In genomic region chr21:33302796-33303195, GRCh38 we compare ENCODE assay signal across 21 cellular contexts. TPM values are rescaled to one million over a fixed set of nuclear protein-coding genes. Genes with fewer than 3 reads are reported as not detected.
A peak's percentile ranks its signal among the peaks of the same experiment; 100 is the strongest.
DNase-seq lines count a peak whose midpoint lies in the region; ATAC-seq and TF ChIP-seq lines count a peak whose summit lies in the region.
"Had no signal": no experiment of that assay in that cellular context is flagged by ENCODE, and none has a peak within 500 bp of the region (broad histone marks: within the 10 kb centered on the region; RNA-seq: fewer than 3 reads in every experiment).

No MANE protein-coding gene starts in this region.

- H3K27ac Mint-ChIP-seq in WTC11, result no peak overlapping the region
- H3K27ac Mint-ChIP-seq in naive B cell, result peak overlapping the region in 4 of 6 donors; percentile 23 to 76 (median 59)

- ATAC-seq in WTC11 (peak; percentile 90), naive B cell (ENCODE audit: low read depth in 2 of 2) (no peak)
- ATAC-seq: activated naive CD4-positive, alpha-beta T cell treated with anti-CD3 and anti-CD28 coated beads, Interleukin-2, amount 50 U/mL, for 72 hours; left lobe of liver; Right ventricle myocardium inferior had no signal

- no peak overlapping the region for H3K4me3 Mint-ChIP-seq in WTC11
- H3K4me3 Mint-ChIP-seq in naive B cell, result peak overlapping the region in 1 of 8 donors; percentile 82
- H3K4me3 Mint-ChIP-seq: CD4-positive, alpha-beta memory T cell; central memory CD8-positive, alpha-beta T cell had no signal

- peak overlapping the region; percentile 90 for H3K27ac ChIP-seq in C4-2B
- H3K27ac ChIP-seq: epithelial cell of prostate had no signal

- TF ChIP-seq CTCF in C4-2B (conservative IDR thresholded peaks at IDR 0.05) (no peak; the same call in 1 of the 2 replicates), WTC11 (IDR thresholded peaks at IDR 0.05) (no peak)

- POLR2A ChIA-PET in WTC11 (lab: Charles Lee), result no interaction called here

- H3K27me3 Mint-ChIP-seq in WTC11 (ENCODE audit: low read depth) (no peaks in the 10 kb centered on the region), naive B cell (no peaks in the 10 kb centered on the region)
- H3K27me3 Mint-ChIP-seq: CD4-positive, alpha-beta memory T cell; central memory CD8-positive, alpha-beta T cell had no signal

- H3K36me3 Mint-ChIP-seq in WTC11 (no peaks in the 10 kb centered on the region), naive B cell (no peaks in the 10 kb centered on the region)

- peak; percentile 30 for DNase-seq in HuH-7 (ENCODE audit: low spot score)
- peak; percentile 42 for DNase-seq in WTC11 (ENCODE audit: low spot score)
- DNase-seq in naive B cell, result no peak
- no peak for DNase-seq in NCI-H2171 (lab: John Stamatoyannopoulos, UW)
- no peak for DNase-seq in RPMI8226
- DNase-seq in OCI-M2 (lab: John Stamatoyannopoulos, UW; ENCODE audit: unreplicated experiment), result no peak
- DNase-seq in NCI-H128 (lab: John Stamatoyannopoulos, UW; ENCODE audit: unreplicated experiment), result no peak
- DNase-seq: CD4-positive, alpha-beta memory T cell; DMS53; NCI-H1417; NCI-H510A treated with DMSO at 0.1 percent for 48 hours; NK-92 treated with Interleukin-12 subunit alpha and Interleukin-12 subunit beta, amount 100 ng/mL, for 24 hours; posterior cingulate gyrus; substantia nigra; SW 1271 had no signal

- H3K4me1 Mint-ChIP-seq in WTC11, result peaks cover 8% of the 10 kb centered on the region
- H3K4me1 Mint-ChIP-seq in naive B cell, result peaks cover 51 to 73% (median 69%) of the 10 kb centered on the region in 3 donors

- CTCF ChIA-PET in WTC11 (lab: Charles Lee), result interaction anchor here (0.5 to 1.4 kb wide), 9 partner anchors 9 to 518 kb away, joined by 3 to 4 read pairs (median 3); partner anchors contain the start of gene IFNAR1

- H3K9me3 Mint-ChIP-seq in WTC11 (no peaks in the 10 kb centered on the region), naive B cell (no peaks in the 10 kb centered on the region)
- H3K9me3 Mint-ChIP-seq: activated naive CD4-positive, alpha-beta T cell treated with anti-CD3 and anti-CD28 coated beads, Interleukin-2, amount 50 U/mL, for 72 hours; central memory CD8-positive, alpha-beta T cell had no signal

TF ChIP-seq in WTC11, 78 proteins besides CTCF, POLR2A, EP300 and RAD21:
- TF ChIP-seq CREM (CRISPR knock-in tag; IDR thresholded peaks at IDR 0.05) (no peak), FOXP4 (CRISPR knock-in tag; IDR thresholded peaks at IDR 0.05) (no peak), NR3C1 (CRISPR knock-in tag; conservative IDR thresholded peaks at IDR 0.05; ENCODE audit: low read depth) (no peak), TEAD1 (CRISPR knock-in tag; IDR thresholded peaks at IDR 0.05) (no peak), STAT6 (CRISPR knock-in tag; conservative IDR thresholded peaks at IDR 0.05; ENCODE audit: low read depth) (no peak), GTF2I (CRISPR knock-in tag; conservative IDR thresholded peaks at IDR 0.05) (no peak), HMGA2 (CRISPR knock-in tag; IDR thresholded peaks at IDR 0.05) (no peak), SP1 (CRISPR knock-in tag; conservative IDR thresholded peaks at IDR 0.05) (no peak), OVOL2 (CRISPR knock-in tag; IDR thresholded peaks at IDR 0.05; ENCODE audit: borderline replicate concordance) (no peak), KAT7 (CRISPR knock-in tag; IDR thresholded peaks at IDR 0.05; ENCODE audit: borderline replicate concordance) (no peak), FOXK1 (CRISPR knock-in tag; IDR thresholded peaks at IDR 0.05) (no peak), NR2C2 (CRISPR knock-in tag; IDR thresholded peaks at IDR 0.05) (no peak), EMX1 (CRISPR knock-in tag; IDR thresholded peaks at IDR 0.05) (no peak), FOXJ3 (CRISPR knock-in tag; IDR thresholded peaks at IDR 0.05; ENCODE audit: borderline replicate concordance) (no peak), MAX (CRISPR knock-in tag; IDR thresholded peaks at IDR 0.05) (no peak), ZNF121 (CRISPR knock-in tag; IDR thresholded peaks at IDR 0.05) (no peak)

RNA-seq across cellular contexts. Expression of gene IFNAR1, which starts 22.0 kb away (rescaled TPM):
- total RNA-seq in WTC11 (2021), result 12.2 to 14.6 TPM (median 13.2 TPM) in 3 replicates
- 100 to 1,000 TPM in 5 of 6 donors, 10 to 100 TPM in 1; 99.7 to 142 (median 126) TPM for polyA plus RNA-seq in naive B cell (ENCODE audit: low read depth in 6 of 6)

RNA-seq across cellular contexts. Expression of gene IL10RB, which starts 36.6 kb away (rescaled TPM):
- 3.7 to 5.1 TPM (median 4.1 TPM) in 3 replicates for total RNA-seq in WTC11 (2021)
- polyA plus RNA-seq in naive B cell (ENCODE audit: low read depth in 6 of 6), result 10 to 100 TPM; 56.9 to 83.1 (median 71.0) TPM

Comparison
In these comparisons a context has a peak if more than half of its experiments do, and no peak if none do; other contexts are left out.
1. DNase-seq: peak in HuH-7 (single experiment) and WTC11 (single experiment); none in naive B cell (single experiment), NCI-H2171 (single experiment), RPMI8226 (single experiment), OCI-M2 (single experiment) and NCI-H128 (single experiment).